In genomic region chr16:85151079-85151602, GRCh38 we compare ENCODE assay signal across 1 cellular context.
TF ChIP-seq lines count a peak whose summit lies in the region.

No MANE protein-coding gene starts in this region.

TF ChIP-seq in SK-N-SH treated with all-trans-retinoic acid at 6 μM for 48 hours, 23 proteins besides CTCF, POLR2A, EP300 and RAD21 (continued from another document):
- TF ChIP-seq TSHZ2 (CRISPR knock-in tag; IDR thresholded peaks at IDR 0.05) (no peak), ZFP3 (CRISPR knock-in tag; IDR thresholded peaks at IDR 0.05) (no peak), ZNF565 (CRISPR knock-in tag; conservative IDR thresholded peaks at IDR 0.05; ENCODE audit: low read depth) (no peak), CREB5 (CRISPR knock-in tag; IDR thresholded peaks at IDR 0.05; ENCODE audit: low read depth) (no peak), TCF4 (CRISPR knock-in tag; IDR thresholded peaks at IDR 0.05; ENCODE audit: borderline replicate concordance) (no peak), TOX (CRISPR knock-in tag; IDR thresholded peaks at IDR 0.05; ENCODE audit: borderline replicate concordance) (no peak), OSR1 (CRISPR knock-in tag; IDR thresholded peaks at IDR 0.05) (no peak), ARNTL (CRISPR knock-in tag; IDR thresholded peaks at IDR 0.05; ENCODE audit: borderline replicate concordance, low read depth) (no peak)
